ENCODE assay signal across 8 cellular contexts in the genomic region with DNA sequence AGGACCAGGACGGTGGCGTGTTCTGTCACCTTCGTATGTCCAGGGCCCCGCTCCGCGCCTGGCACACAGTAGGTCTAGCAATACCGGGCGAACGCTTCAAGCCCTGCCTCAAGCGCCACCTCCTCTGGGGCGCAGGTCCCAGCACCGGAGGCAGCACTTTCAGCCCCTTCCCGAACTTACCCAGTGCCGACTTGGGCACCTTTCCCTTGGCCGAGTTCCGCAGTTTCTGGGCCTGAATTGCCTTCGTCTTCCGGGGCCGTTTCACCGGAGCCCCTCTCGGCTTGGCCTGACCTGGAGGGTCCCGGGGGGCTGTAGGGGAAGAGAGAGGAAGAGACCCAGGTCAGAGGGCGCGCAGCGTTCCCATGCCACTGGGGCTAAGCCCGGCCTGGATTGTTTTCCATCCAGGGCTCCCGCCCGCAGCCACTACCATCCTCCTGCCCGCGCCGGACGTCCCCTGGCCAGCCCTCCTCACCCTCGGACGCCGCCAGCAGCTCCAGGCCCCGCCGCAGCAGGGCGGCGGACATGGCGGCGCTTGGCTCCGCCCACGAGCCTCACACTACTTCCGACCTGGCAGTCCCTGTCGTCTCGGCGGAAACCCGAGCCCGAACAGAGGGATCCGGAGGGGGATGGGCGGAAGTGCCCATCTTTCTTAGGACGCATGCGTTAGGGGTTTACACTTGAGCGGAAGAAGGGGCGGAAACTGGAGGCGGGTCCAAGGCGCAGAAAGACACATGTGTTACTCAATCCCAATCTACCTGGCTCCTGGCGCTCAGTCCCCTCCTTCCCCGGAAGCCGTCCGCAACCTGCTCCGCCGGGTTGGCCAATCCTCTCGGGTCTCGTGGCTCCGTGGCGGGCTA. TPM values are rescaled to one million over a fixed set of nuclear protein-coding genes. Genes with fewer than 3 reads are reported as not detected.
A peak's percentile ranks its signal among the peaks of the same experiment; 100 is the strongest.
DNase-seq lines count a peak whose midpoint lies in the region; ATAC-seq and TF ChIP-seq lines count a peak whose summit lies in the region.

A gene with protein sequence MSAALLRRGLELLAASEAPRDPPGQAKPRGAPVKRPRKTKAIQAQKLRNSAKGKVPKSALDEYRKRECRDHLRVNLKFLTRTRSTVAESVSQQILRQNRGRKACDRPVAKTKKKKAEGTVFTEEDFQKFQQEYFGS (minus strand): TSS at position 534 of the 857 bp plus-strand sequence. CDS start 10 bp downstream, at position 524.

- H3K9me3 Mint-ChIP-seq in activated T-cell treated with anti-CD3 and anti-CD28 coated beads, Interleukin-2, amount 50 U/mL, for 4 hours = no peaks in the 10 kb centered on the region

- no peaks in the 10 kb centered on the region for H3K27me3 ChIP-seq in Panc1 (ENCODE audit: control insufficient read depth, insufficient read depth, low read length)
- no peaks in the 10 kb centered on the region for H3K27me3 ChIP-seq in mucosa of rectum (ENCODE audit: control insufficient read depth in 2 of 2, insufficient read depth in 2 of 2, low read length in 2 of 2)

- H3K9ac ChIP-seq in mucosa of rectum (ENCODE audit: low read depth in 1 of 2, low read length in 2 of 2) = peak within 1 kb of the TSS; percentile 91 to 96

- BruUV-seq in Panc1 (replicated peaks; lab: Mats Ljungman, UMichigan) = no TSS peak

- H3K27me3 Mint-ChIP-seq in activated T-cell treated with anti-CD3 and anti-CD28 coated beads, Interleukin-2, amount 50 U/mL, for 4 hours (ENCODE audit: low read depth) = no peaks in the 10 kb centered on the region

- H3K4me1 ChIP-seq in Panc1 (ENCODE audit: control insufficient read depth, insufficient read depth, low read length) (peaks cover 49% of the 10 kb centered on the region), mucosa of rectum (ENCODE audit: control insufficient read depth in 2 of 2, insufficient read depth in 2 of 2, low read length in 2 of 2) (peaks cover 44 to 45% of the 10 kb centered on the region in 2 donors)

- ATAC-seq in GM21717 (IDR thresholded peaks at IDR 0.05; ENCODE audit: unreplicated experiment) (peak; percentile 62), Panc1 (peak; percentile 89)
- ATAC-seq in activated T-cell treated with anti-CD3 and anti-CD28 coated beads, Interleukin-2, amount 50 U/mL, for 4 hours = peak; percentile 86

- H3K9me3 ChIP-seq in Panc1 (ENCODE audit: control insufficient read depth, insufficient read depth, low read depth, low read length) (no peaks in the 10 kb centered on the region), mucosa of rectum (ENCODE audit: control insufficient read depth in 2 of 2, low read length in 2 of 2) (no peaks in the 10 kb centered on the region)

- peak within 1 kb of the TSS; percentile 93 to 94 for H3K4me3 ChIP-seq in Panc1 (ENCODE audit: low read depth in 2 of 2, low read length in 2 of 2)
- H3K4me3 ChIP-seq in mucosa of rectum (ENCODE audit: low read length in 2 of 2) = peak within 1 kb of the TSS; percentile 77 to 92

- DNase-seq in DMS153 treated with DMSO at 0.1 percent for 48 hours (lab: John Stamatoyannopoulos, UW; ENCODE audit: unreplicated experiment) = peak; percentile 99
- DNase-seq in KG1 (lab: John Stamatoyannopoulos, UW) = peak; percentile 96
- peak; percentile 97 for DNase-seq in Panc1 (ENCODE audit: low read depth, low spot score)
- DNase-seq in activated T-cell treated with anti-CD3 and anti-CD28 coated beads, Interleukin-2, amount 50 U/mL, for 4 hours = peak; percentile 99
- peak; percentile 100 for DNase-seq in erythroblast (lab: John Stamatoyannopoulos, UW)
- peak; percentile 99 for DNase-seq in stimulated activated CD8-positive, alpha-beta memory T cell treated with anti-CD3 and anti-CD28 coated beads, Interleukin-4, amount 100 ng/mL, for 48 hours

- in situ Hi-C loops in Panc1 (cut with HindIII; ENCODE audit: low pct_unique_long_range_greater_than_20kb, low sequenced_read_pairs) = no loop called here

- POLR2A ChIA-PET in Panc1 (lab: Charles Lee) = no interaction called here

- TF ChIP-seq POLR2A in erythroblast (IDR thresholded peaks at IDR 0.05; ENCODE audit: low read length) = peak; percentile 91

- H3K27ac ChIP-seq in Panc1 (ENCODE audit: low read length) (peak within 1 kb of the TSS; percentile 93), mucosa of rectum (ENCODE audit: low read depth in 2 of 2, low read length in 2 of 2) (peak within 1 kb of the TSS; percentile 79 to 91)

- intact Hi-C loops in Panc1 (cut with micrococcal nuclease; ENCODE audit: unreplicated experiment) = loop anchor here (5.0 kb wide), 1 partner anchor 35 kb away; no protein-coding TSS in a partner anchor

- H3K36me3 ChIP-seq in Panc1 (ENCODE audit: control insufficient read depth, insufficient read depth, low read length) (peaks cover 4% of the 10 kb centered on the region; the same call in 1 of the 2 replicates), mucosa of rectum (ENCODE audit: control insufficient read depth in 2 of 2, insufficient read depth in 2 of 2, low read length in 2 of 2) (peaks cover 3 to 21% of the 10 kb centered on the region in 2 donors)

- TF ChIP-seq CTCF in Panc1 (IDR thresholded peaks at IDR 0.05) = no peak

- H3K4me1 Mint-ChIP-seq in activated T-cell treated with anti-CD3 and anti-CD28 coated beads, Interleukin-2, amount 50 U/mL, for 4 hours (ENCODE audit: low read depth) = peaks cover 58% of the 10 kb centered on the region

- H3K36me3 Mint-ChIP-seq in activated T-cell treated with anti-CD3 and anti-CD28 coated beads, Interleukin-2, amount 50 U/mL, for 4 hours (ENCODE audit: insufficient read depth) = peaks cover 23% of the 10 kb centered on the region

- H3K4me3 Mint-ChIP-seq in activated T-cell treated with anti-CD3 and anti-CD28 coated beads, Interleukin-2, amount 50 U/mL, for 4 hours = peak within 1 kb of the TSS; percentile 97

- CTCF ChIA-PET in Panc1 (lab: Charles Lee) = no interaction called here

RNA-seq across cellular contexts. Expression of the gene that starts here (rescaled TPM):
- 123 TPM for total RNA-seq in Panc1 (2021; ENCODE audit: unreplicated experiment)
- polyA plus RNA-seq in Panc1 (2012; ENCODE audit: insufficient read length) = 144 TPM
- total RNA-seq in activated T-cell treated with anti-CD3 and anti-CD28 coated beads, Interleukin-2, amount 50 U/mL, for 4 hours = 100 to 1,000 TPM; 198 to 208 (median 201) TPM

Comparison
In these comparisons a context has a peak if more than half of its experiments do, and no peak if none do; other contexts are left out.
1. Peak in every context shown above with its lines: DNase-seq, ATAC-seq, H3K4me3 ChIP-seq and H3K27ac ChIP-seq.